In the genomic region with DNA sequence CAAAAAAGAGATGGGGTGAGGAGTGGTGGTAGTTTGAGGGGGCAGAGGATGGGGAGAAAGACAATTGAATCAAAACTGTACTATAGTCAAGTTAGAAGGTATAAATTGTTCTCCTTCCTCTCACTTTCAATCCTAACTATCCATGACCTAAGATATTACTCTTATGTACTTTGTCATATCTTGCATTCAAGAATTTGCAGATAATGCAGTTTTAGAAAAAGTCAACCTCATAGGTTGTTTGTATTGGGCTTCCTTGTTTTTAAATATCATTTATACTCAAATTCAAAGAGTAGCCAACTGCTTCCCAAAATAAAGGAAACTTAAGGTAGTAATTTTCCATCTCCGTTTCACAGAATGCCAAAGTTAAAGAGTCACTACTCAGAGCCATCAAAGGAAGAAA, we compare ENCODE assay signal across 31 cellular contexts.
"Had no signal": no experiment of that assay in that cellular context is flagged by ENCODE, and none has a peak within 500 bp of the region (broad histone marks: within the 10 kb centered on the region; RNA-seq: fewer than 3 reads in every experiment).

No MANE protein-coding gene starts in this region.

- H3K36me3 Mint-ChIP-seq: activated naive CD8-positive, alpha-beta T cell; natural killer cell treated with Interleukin-12 subunit alpha and Interleukin-12 subunit beta and Interleukin-15 and Interleukin-18, amount 100 ng/mL, for 72 hours; stimulated activated memory B cell treated with anti-CD40 and anti-IgM and Interleukin-4, amounts not matched to agents 10 μg/mL and 1 μg/mL and 100 μg/mL, for 72 hours had no signal

- H3K36me3 ChIP-seq: cardiac muscle cell, left lung, lower lobe of right lung, thyroid gland, upper lobe of right lung had no signal

- H3K9me3 ChIP-seq: left lung, lower lobe of right lung, stomach, thyroid gland, upper lobe of right lung had no signal

- H3K4me1 Mint-ChIP-seq: stimulated activated memory B cell treated with anti-CD40 and anti-IgM and Interleukin-4, amounts not matched to agents 10 μg/mL and 1 μg/mL and 100 μg/mL, for 72 hours had no signal

- H3K4me3 ChIP-seq: cardiac muscle cell, coronary artery, left lung, lower lobe of right lung, stomach, thyroid gland, upper lobe of right lung had no signal

- ATAC-seq: activated T-cell treated with anti-CD3 and anti-CD28 coated beads, Interleukin-2, amount 50 U/mL, for 72 hours; effector memory CD8-positive, alpha-beta T cell; esophagus mucosa; foreskin keratinocyte; left lung; lower lobe of right lung; natural killer cell treated with Interleukin-12 subunit alpha and Interleukin-12 subunit beta and Interleukin-15 and Interleukin-18, amount 100 ng/mL, for 72 hours; sciatic nerve; stimulated activated memory B cell treated with anti-CD40 and anti-IgM and Interleukin-4, amounts not matched to agents 10 μg/mL and 1 μg/mL and 100 μg/mL, for 72 hours; upper lobe of right lung had no signal

- H3K27ac Mint-ChIP-seq: activated naive CD8-positive, alpha-beta T cell; activated T-cell treated with anti-CD3 and anti-CD28 coated beads, Interleukin-2, amount 50 U/mL, for 72 hours; effector memory CD8-positive, alpha-beta T cell; natural killer cell treated with Interleukin-12 subunit alpha and Interleukin-12 subunit beta and Interleukin-15 and Interleukin-18, amount 100 ng/mL, for 72 hours; stimulated activated memory B cell treated with anti-CD40 and anti-IgM and Interleukin-4, amounts not matched to agents 10 μg/mL and 1 μg/mL and 100 μg/mL, for 72 hours; T-helper 1 cell treated with Interleukin-12 subunit alpha and Interleukin-12 subunit beta and Interleukin-4 antibody, amounts not matched to agents 30 μg/mL and 1 μg/mL, for 36 hours had no signal

- H3K4me3 Mint-ChIP-seq: activated naive CD8-positive, alpha-beta T cell; activated T-cell treated with anti-CD3 and anti-CD28 coated beads, Interleukin-2, amount 50 U/mL, for 72 hours; effector memory CD8-positive, alpha-beta T cell; natural killer cell treated with Interleukin-12 subunit alpha and Interleukin-12 subunit beta and Interleukin-15 and Interleukin-18, amount 100 ng/mL, for 72 hours; stimulated activated memory B cell treated with anti-CD40 and anti-IgM and Interleukin-4, amounts not matched to agents 10 μg/mL and 1 μg/mL and 100 μg/mL, for 72 hours; T-helper 1 cell treated with Interleukin-12 subunit alpha and Interleukin-12 subunit beta and Interleukin-4 antibody, amounts not matched to agents 30 μg/mL and 1 μg/mL, for 36 hours had no signal

- DNase-seq: activated CD4-positive, alpha-beta T cell treated with anti-CD3 and anti-CD28 coated beads for 4 hours; activated CD4-positive, alpha-beta T cell treated with anti-CD3 and anti-CD28 coated beads, Interleukin-2, amount 50 U/mL, for 4 hours; activated naive CD4-positive, alpha-beta T cell treated with Interleukin-2 at 50 U/mL for 16 hours; activated T-cell treated with anti-CD3 and anti-CD28 coated beads for 4 hours; activated T-cell treated with anti-CD3 and anti-CD28 coated beads, Interleukin-2, amount 50 U/mL, for 72 hours; anterior cingulate cortex; cerebellar nuclear complex; effector memory CD8-positive, alpha-beta T cell; foreskin keratinocyte; kidney glomerular epithelial cell; left lung; lower lobe of right lung; mesendoderm; retina; small intestine; stimulated activated CD4-positive, alpha-beta T cell treated with anti-CD3 and anti-CD28 coated beads, Interleukin-4, amount 100 ng/mL, for 24 hours; stomach; T-helper 9 cell; thyroid gland; upper lobe of right lung had no signal

- H3K27ac ChIP-seq: cardiac muscle cell, coronary artery, foreskin keratinocyte, left lung, lower lobe of right lung, stomach, thyroid gland, upper lobe of right lung, VCaP had no signal

- H3K4me1 ChIP-seq: lower lobe of right lung had no signal

- H3K27me3 ChIP-seq: cardiac muscle cell, foreskin keratinocyte, left lung, stomach, thyroid gland, upper lobe of right lung had no signal

- FAIRE-seq: endothelial cell of umbilical vein, small intestine, TTC549 had no signal

- H3K9me3 Mint-ChIP-seq: activated T-cell treated with anti-CD3 and anti-CD28 coated beads, Interleukin-2, amount 50 U/mL, for 72 hours; effector memory CD8-positive, alpha-beta T cell; stimulated activated memory B cell treated with anti-CD40 and anti-IgM and Interleukin-4, amounts not matched to agents 10 μg/mL and 1 μg/mL and 100 μg/mL, for 72 hours; T-helper 1 cell treated with Interleukin-12 subunit alpha and Interleukin-12 subunit beta and Interleukin-4 antibody, amounts not matched to agents 30 μg/mL and 1 μg/mL, for 36 hours had no signal
